Comparison of ENCODE assay signal across 13 cellular contexts in genomic region chr20:44494266-44494665, GRCh38. TPM values are rescaled to one million over a fixed set of nuclear protein-coding genes. Genes with fewer than 3 reads are reported as not detected.
DNase-seq lines count a peak whose midpoint lies in the region; ATAC-seq, FAIRE-seq and TF ChIP-seq lines count a peak whose summit lies in the region.
"Had no signal": no experiment of that assay in that cellular context is flagged by ENCODE, and none has a peak within 500 bp of the region (broad histone marks: within the 10 kb centered on the region; RNA-seq: fewer than 3 reads in every experiment).

No MANE protein-coding gene starts in this region.

- H3K9me3 ChIP-seq in GM12878 (replicated peaks; ENCODE audit: control insufficient read depth, insufficient read depth, low read length): no peaks in the 10 kb centered on the region

- H3K36me3 ChIP-seq in GM12878 (ENCODE audit: control insufficient read depth in 2 of 2, insufficient read depth in 2 of 2, low read length in 1 of 2): peaks cover 6 to 27% of the 10 kb centered on the region in 2 experiments; a peak in 3 of 4 replicates

- H2AFZ ChIP-seq in GM12878 (ENCODE audit: control insufficient read depth, low read depth, low read length): no peak overlapping the region

- CTCF ChIA-PET in GM12878 (lab: Yijun Ruan, JAX): interaction anchor here (1.0 to 2.3 kb wide), 3 partner anchors 13 to 116 kb away, joined by 3 to 5 read pairs (median 3); no protein-coding TSS in a partner anchor

- intact Hi-C loops in GM12878 (cut with micrococcal nuclease; ENCODE audit: unreplicated experiment): no loop called here

- WGBS in GM12878 (ENCODE audit: insufficient coverage, insufficient replicate concordance, low lambda C conversion rate, missing lambda C conversion rate): 85% methylated on average over 1 of the region's 1 CpG

- TF ChIP-seq POLR2A in GM12878 (IDR thresholded peaks at IDR 0.05; ENCODE audit: low read depth, low read length): no peak

- RAD21 ChIA-PET in GM12878 (lab: Charles Lee; ENCODE audit: unreplicated experiment): interaction anchor here (0.8 kb wide), 1 partner anchor 61 kb away, joined by 3 read pairs; no protein-coding TSS in a partner anchor

- H3K4me3 Mint-ChIP-seq in mesothelial cell of epicardium: no peak overlapping the region
- H3K4me3 Mint-ChIP-seq: dendritic cell treated with granulocyte-macrophage colony-stimulating factor and Interleukin-4, amounts not matched to agents 40 ng/mL and 50 ng/mL, for 4 days had no signal

- POLR2A ChIA-PET in GM12878 (lab: Charles Lee): no interaction called here

- FAIRE-seq in GM12878 (lab: Jason Lieb, UNC): no peak

- H3K27ac ChIP-seq in HL-60 (replicated peaks) (peak overlapping the region; percentile 73), GM12878 (ENCODE audit: control insufficient read depth, insufficient read depth) (peak overlapping the region; percentile 15; the same call in 1 of the 2 replicates)
- H3K27ac ChIP-seq: SK-N-MC had no signal

- SMC1A ChIA-PET in GM12878 (lab: Charles Lee; ENCODE audit: uncharacterized antibody, unreplicated experiment): interaction anchor here (1.0 to 1.3 kb wide), 3 partner anchors 9 to 23 kb away, joined by 3 to 5 read pairs (median 3); partner anchors contain the start of gene TTPAL

- no peaks in the 10 kb centered on the region for H3K79me2 ChIP-seq in GM12878 (ENCODE audit: control insufficient read depth, insufficient read depth, low read length)

- H3K9ac ChIP-seq in GM12878 (ENCODE audit: control insufficient read depth, insufficient read depth, low read length): no peak overlapping the region

- no peak for TF ChIP-seq EP300 in GM12878 (IDR thresholded peaks at IDR 0.05; ENCODE audit: borderline replicate concordance in 1 of 2, control insufficient read depth in 1 of 2, low read depth in 2 of 2, low read length in 2 of 2)

- H3K4me2 ChIP-seq in GM12878 (ENCODE audit: control insufficient read depth, insufficient read depth): no peak overlapping the region

- no peak overlapping the region for H3K4me3 ChIP-seq in HL-60 (replicated peaks; ENCODE audit: insufficient read depth, low read length)
- H3K4me3 ChIP-seq in GM12878: no peak overlapping the region
- H3K4me3 ChIP-seq: SK-N-MC had no signal

- in situ Hi-C loops in GM12878 (cut with MboI): no loop called here

- peaks cover 34% of the 10 kb centered on the region for H3K4me1 ChIP-seq in GM12878 (ENCODE audit: control insufficient read depth, insufficient read depth, low read length)

- no TSS peak for BruUV-seq in GM12878 (replicated peaks; lab: Mats Ljungman, UMichigan)

- TF ChIP-seq CTCF in HL-60 (IDR thresholded peaks at IDR 0.05; ENCODE audit: insufficient read depth, low read length): no peak
- no peak for TF ChIP-seq CTCF in GM12878 (IDR thresholded peaks at IDR 0.05 in 2 of 3, conservative IDR thresholded peaks at IDR 0.05 in 1 of 3; ENCODE audit: control insufficient read depth in 2 of 3, extremely low read depth in 1 of 3, insufficient read depth in 1 of 3, low read depth in 3 of 3, low read length in 3 of 3)
- no peak for TF ChIP-seq CTCF in mesothelial cell of epicardium (IDR thresholded peaks at IDR 0.05; ENCODE audit: unreplicated experiment)

- DNase-seq in AG08396 (ENCODE audit: low spot score): peak; percentile 20
- DNase-seq in HL-60 (ENCODE audit: low read depth in 1 of 2, low spot score in 1 of 2): no peak
- no peak for DNase-seq in GM12878 (ENCODE audit: low read depth, low spot score)
- DNase-seq in mesothelial cell of epicardium (ENCODE audit: low spot score in 2 of 2, unreplicated experiment in 2 of 2): no peak
- DNase-seq in pons (ENCODE audit: low spot score): no peak
- DNase-seq: DMS53; NCI-H510A; stimulated activated CD4-positive, alpha-beta T cell treated with anti-CD3 and anti-CD28 coated beads, Interleukin-2, amount 100 ng/mL, for 24 hours had no signal

- peaks cover 29% of the 10 kb centered on the region for H3K36me3 Mint-ChIP-seq in mesothelial cell of epicardium

- TF ChIP-seq RAD21 in GM12878 (IDR thresholded peaks at IDR 0.05; ENCODE audit: insufficient read depth, low read depth, low read length): no peak

- H3K9me3 Mint-ChIP-seq in mesothelial cell of epicardium: no peaks in the 10 kb centered on the region
- H3K9me3 Mint-ChIP-seq: dendritic cell treated with granulocyte-macrophage colony-stimulating factor and Interleukin-4, amounts not matched to agents 40 ng/mL and 50 ng/mL, for 4 days had no signal

- ATAC-seq in GM12878 (no peak), HG03571 (IDR thresholded peaks at IDR 0.05; ENCODE audit: unreplicated experiment) (no peak), GM18511 (IDR thresholded peaks at IDR 0.05; ENCODE audit: unreplicated experiment) (no peak), HG02623 (IDR thresholded peaks at IDR 0.05; ENCODE audit: unreplicated experiment) (no peak)

- H3K27ac Mint-ChIP-seq in mesothelial cell of epicardium: peak overlapping the region; percentile 33
- H3K27ac Mint-ChIP-seq: dendritic cell treated with granulocyte-macrophage colony-stimulating factor and Interleukin-4, amounts not matched to agents 40 ng/mL and 50 ng/mL, for 4 days had no signal

- H3K4me1 Mint-ChIP-seq in mesothelial cell of epicardium: no peaks in the 10 kb centered on the region

- H3K27me3 ChIP-seq in HL-60 (ENCODE audit: insufficient read depth, poor library complexity, severe bottlenecking) (no peaks in the 10 kb centered on the region), GM12878 (replicated peaks in 1 of 2; ENCODE audit: control insufficient read depth in 2 of 2, insufficient read depth in 2 of 2, low read length in 1 of 2) (no peaks in the 10 kb centered on the region)

- H3K27me3 Mint-ChIP-seq in mesothelial cell of epicardium (ENCODE audit: low read depth): no peaks in the 10 kb centered on the region
- H3K27me3 Mint-ChIP-seq: dendritic cell treated with granulocyte-macrophage colony-stimulating factor and Interleukin-4, amounts not matched to agents 40 ng/mL and 50 ng/mL, for 4 days had no signal

- H4K20me1 ChIP-seq in GM12878 (ENCODE audit: control insufficient read depth, insufficient read depth): no peaks in the 10 kb centered on the region

TF ChIP-seq in GM12878, 131 proteins besides CTCF, POLR2A, EP300 and RAD21 (continues in another document):
- TF ChIP-seq WRNIP1 (IDR thresholded peaks at IDR 0.05; ENCODE audit: borderline replicate concordance, low read depth, low read length): no peak
- no peak for TF ChIP-seq BCLAF1 (IDR thresholded peaks at IDR 0.05)

RNA-seq across cellular contexts. Expression of gene TTPAL, which starts 18.6 kb away (rescaled TPM):
- total RNA-seq in GM12878 (2013; cell fraction: nucleolus; rRNA removed): 6.5 TPM in 2 replicates
- total RNA-seq in GM12878 (2014; rRNA removed) (9.2 and 9.4 TPM in 2 replicates), GM12878 (2014; rRNA removed; fragmentation: Illumina TruSeq; extraction: Trizol) (9.2 and 9.3 TPM in 2 replicates), GM12878 (2021) (17.1 and 17.8 TPM in 2 replicates), mesothelial cell of epicardium (20.5 to 22.5 TPM (median 22.4 TPM) in 3 replicates)
- polyA plus RNA-seq in GM12878 (2011; ENCODE audit: low read depth): 6.7 TPM
- polyA plus RNA-seq in GM12878 (2011; rRNA removed) (3.9 and 5.2 TPM in 2 replicates), GM12878 (2014; fragmentation: Illumina TruSeq; extraction: Trizol) (14.4 and 15.4 TPM in 2 replicates), GM12878 (2014; fragmentation: Nextera tagmentation; extraction: Ambion mirVana) (1 to 10 TPM; 4.0 to 4.3 TPM), GM12878 (2014; rRNA removed) (8.5 and 8.7 TPM in 2 replicates), GM12878 (2016; fragmentation: Nextera tagmentation; extraction: Ambion mirVana) (10 to 100 TPM; 19.7 to 24.0 TPM)
- polyA plus RNA-seq in GM12878 (2011; cell fraction: cytosol; rRNA removed): 4.3 and 4.8 TPM in 2 replicates
- polyA plus RNA-seq in GM12878 (2011; cell fraction: nucleus; rRNA removed): 4.6 and 7.0 TPM in 2 replicates
- polyA plus RNA-seq in GM12878 (2012): 6.3 and 7.4 TPM in 2 replicates
- polyA minus RNA-seq in GM12878 (2011; rRNA and poly(A)+ RNA removed): 6.1 and 8.4 TPM in 2 replicates
- polyA minus RNA-seq in GM12878 (2011; cell fraction: cytosol; rRNA and poly(A)+ RNA removed): 0.94 and 3.3 TPM in 2 replicates
- 3.4 and 4.7 TPM in 2 replicates for polyA minus RNA-seq in GM12878 (2011; cell fraction: nucleus; rRNA and poly(A)+ RNA removed)

RNA-seq across cellular contexts. Expression of gene SERINC3, which starts 27.6 kb away (rescaled TPM):
- 55.2 and 56.0 TPM in 2 replicates for total RNA-seq in GM12878 (2013; cell fraction: nucleolus; rRNA removed)
- total RNA-seq in GM12878 (2014; rRNA removed) (24.5 and 31.5 TPM in 2 replicates), GM12878 (2014; rRNA removed; fragmentation: Illumina TruSeq; extraction: Trizol) (33.3 and 33.8 TPM in 2 replicates), GM12878 (2021) (35.0 and 35.3 TPM in 2 replicates), mesothelial cell of epicardium (42.0 to 45.0 TPM (median 42.9 TPM) in 3 replicates)
- 31.5 TPM for polyA plus RNA-seq in GM12878 (2011; ENCODE audit: low read depth)
- polyA plus RNA-seq in GM12878 (2011; rRNA removed) (88.7 and 96.8 TPM in 2 replicates), GM12878 (2014; fragmentation: Illumina TruSeq; extraction: Trizol) (39.8 and 41.9 TPM in 2 replicates), GM12878 (2014; fragmentation: Nextera tagmentation; extraction: Ambion mirVana) (10 to 100 TPM; 37.8 to 55.6 TPM), GM12878 (2014; rRNA removed) (31.8 and 34.0 TPM in 2 replicates), GM12878 (2016; fragmentation: Nextera tagmentation; extraction: Ambion mirVana) (10 to 100 TPM; 59.0 to 59.8 TPM)
- polyA plus RNA-seq in GM12878 (2011; cell fraction: cytosol; rRNA removed): 108 and 110 TPM in 2 replicates
- 39.5 and 50.6 TPM in 2 replicates for polyA plus RNA-seq in GM12878 (2011; cell fraction: nucleus; rRNA removed)
- polyA plus RNA-seq in GM12878 (2012): 34.3 and 41.9 TPM in 2 replicates
- 242 and 250 TPM in 2 replicates for polyA minus RNA-seq in GM12878 (2011; rRNA and poly(A)+ RNA removed)
- 44.1 and 47.9 TPM in 2 replicates for polyA minus RNA-seq in GM12878 (2011; cell fraction: cytosol; rRNA and poly(A)+ RNA removed)
- 23.2 and 23.7 TPM in 2 replicates for polyA minus RNA-seq in GM12878 (2011; cell fraction: nucleus; rRNA and poly(A)+ RNA removed)
